ENCODE assay signal across 9 cellular contexts in the genomic region with DNA sequence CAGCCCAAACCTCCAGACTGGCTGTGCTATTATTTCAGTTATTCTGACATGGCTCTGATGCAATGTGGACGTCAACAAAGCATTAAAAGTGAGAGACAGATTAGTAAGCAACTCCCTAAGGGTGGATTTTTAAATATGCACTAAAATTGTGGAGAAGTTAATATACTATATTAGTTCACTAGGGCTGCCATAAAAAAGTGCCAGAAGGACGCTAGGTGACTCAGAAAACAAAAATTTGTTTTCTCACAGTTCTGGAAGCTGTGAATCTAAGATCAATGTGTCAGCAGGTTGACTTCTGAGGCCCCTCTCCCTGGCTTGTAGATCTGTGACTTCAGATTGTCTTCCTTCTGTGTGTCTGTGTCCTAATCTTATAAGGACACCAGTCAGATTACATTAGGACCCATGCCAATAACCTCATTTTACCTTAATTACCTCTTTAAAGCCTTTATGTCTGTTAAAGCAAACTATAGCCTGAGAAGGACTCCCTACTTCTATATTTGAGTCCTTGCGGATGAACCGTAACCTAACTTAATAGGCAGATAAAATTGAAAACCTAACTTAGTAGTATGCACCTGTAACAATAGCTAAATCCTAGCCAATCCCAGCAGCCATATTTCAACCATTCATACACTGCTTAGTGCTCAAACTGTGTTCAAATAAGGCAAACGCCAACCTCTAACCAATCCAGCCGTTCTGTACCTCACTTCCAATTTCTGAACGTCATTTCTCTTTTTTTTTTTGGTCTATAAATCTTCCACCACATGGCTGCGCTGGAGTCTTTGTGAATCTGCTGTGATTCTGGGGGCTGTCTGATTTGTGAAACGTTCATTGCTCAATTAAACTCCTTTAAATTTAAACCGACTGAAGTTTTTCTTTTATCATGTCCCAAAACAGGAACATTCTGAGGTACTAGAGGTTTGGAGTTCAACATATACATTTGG.
DNase-seq lines count a peak whose midpoint lies in the region; ATAC-seq and TF ChIP-seq lines count a peak whose summit lies in the region.
"Had no signal": no experiment of that assay in that cellular context is flagged by ENCODE, and none has a peak within 500 bp of the region (broad histone marks: within the 10 kb centered on the region; RNA-seq: fewer than 3 reads in every experiment).

No MANE protein-coding gene starts in this region.

- no peaks in the 10 kb centered on the region for H3K9me2 ChIP-seq in Loucy (replicated peaks; ENCODE audit: low read depth, low read length)

- no peaks in the 10 kb centered on the region for H3K79me2 ChIP-seq in Loucy (ENCODE audit: insufficient read depth, low read length)

- no peak overlapping the region for H2AFZ ChIP-seq in Loucy (ENCODE audit: low read length)

- TF ChIP-seq CTCF in Loucy (conservative IDR thresholded peaks at IDR 0.05; ENCODE audit: low read length): peak; percentile 26
- TF ChIP-seq CTCF in choroid plexus epithelial cell (conservative IDR thresholded peaks at IDR 0.05; ENCODE audit: low read depth, low read length): peak; percentile 19
- no peak for TF ChIP-seq CTCF in transverse colon (IDR thresholded peaks at IDR 0.05)

- TF ChIP-seq EP300 in transverse colon (IDR thresholded peaks at IDR 0.05; ENCODE audit: low read depth): no peak

- H4K20me1 ChIP-seq in Loucy (ENCODE audit: insufficient read depth, low read length, poor library complexity, severe bottlenecking): no peaks in the 10 kb centered on the region

- H3K4me3 ChIP-seq in Loucy (ENCODE audit: low read length, poor library complexity, severe bottlenecking) (no peak overlapping the region), choroid plexus epithelial cell (ENCODE audit: low read depth, low read length) (no peak overlapping the region), transverse colon (no peak overlapping the region)
- H3K4me3 ChIP-seq: skin epidermis had no signal

- 54 to 65% methylated on average over 8 to 10 of the region's 10 CpGs for WGBS in transverse colon (ENCODE audit: low coverage in 1 of 2), 2 donors

- H3K4me2 ChIP-seq in Loucy (ENCODE audit: low read depth, low read length, poor library complexity, severe bottlenecking): no peak overlapping the region

- H3K27me3 ChIP-seq in Loucy (ENCODE audit: insufficient read depth, low read length, poor library complexity, severe bottlenecking) (no peaks in the 10 kb centered on the region), transverse colon (no peaks in the 10 kb centered on the region)

- H3K9ac ChIP-seq in Loucy (ENCODE audit: low read depth, low read length, poor library complexity, severe bottlenecking): no peak overlapping the region

- H3K4me1 ChIP-seq in Loucy (ENCODE audit: insufficient read depth, low read length, poor library complexity, severe bottlenecking): peaks cover 4% of the 10 kb centered on the region
- peaks cover 0 to 12% (median 6%) of the 10 kb centered on the region in 4 donors for H3K4me1 ChIP-seq in transverse colon

- in situ Hi-C loops in ACHN (cut with HindIII; ENCODE audit: low pct_ligation_motif_present, low pct_unique_long_range_greater_than_20kb, low sequenced_read_pairs) (no loop called here), transverse colon (cut with MboI; ENCODE audit: low pct_ligation_motif_present in 1 of 4, low pct_unique_long_range_greater_than_20kb in 1 of 4, low sequenced_read_pairs in 3 of 4) (no loop called here)

- H3K27ac ChIP-seq in transverse colon: no peak overlapping the region

- H3K9me3 ChIP-seq in Loucy (ENCODE audit: insufficient read depth, low read depth, low read length): no peaks in the 10 kb centered on the region
- H3K9me3 ChIP-seq in transverse colon: no peaks in the 10 kb centered on the region

- no peaks in the 10 kb centered on the region for H3K36me3 ChIP-seq in Loucy (ENCODE audit: insufficient read depth, low read length)
- no peaks in the 10 kb centered on the region for H3K36me3 ChIP-seq in transverse colon

- DNase-seq in ACHN (peak; percentile 59), choroid plexus epithelial cell (ENCODE audit: low read depth) (peak; percentile 73), transverse colon (no peak), activated gamma-delta T cell (lab: John Stamatoyannopoulos, UW) (no peak)
- no peak for DNase-seq in central memory CD4-positive, alpha-beta T cell

- no peak for TF ChIP-seq POLR2A in transverse colon (IDR thresholded peaks at IDR 0.05)

- intact Hi-C loops in transverse colon (cut with DNase I; ENCODE audit: low total_unique reads): no loop called here

- ATAC-seq in GM18907 (IDR thresholded peaks at IDR 0.05; ENCODE audit: unreplicated experiment): peak; percentile 27
- ATAC-seq in HG02870 (IDR thresholded peaks at IDR 0.05; ENCODE audit: unreplicated experiment): no peak

- no peaks in the 10 kb centered on the region for H3F3A ChIP-seq in Loucy (ENCODE audit: low read depth)

Comparison
In these comparisons a context has a peak if more than half of its experiments do, and no peak if none do; other contexts are left out.
1. DNase-seq: peak in ACHN (single experiment) and choroid plexus epithelial cell (single experiment); none in central memory CD4-positive, alpha-beta T cell (single experiment), transverse colon (single experiment) and activated gamma-delta T cell (single experiment).
2. CTCF ChIP-seq: peak in Loucy (single experiment) and choroid plexus epithelial cell (single experiment); none in transverse colon (0 of 5).